ENCODE assay signal across 19 cellular contexts in genomic region chr5:10874561-10874960, GRCh38.
DNase-seq lines count a peak whose midpoint lies in the region; ATAC-seq, FAIRE-seq and TF ChIP-seq lines count a peak whose summit lies in the region.
"Had no signal": no experiment of that assay in that cellular context is flagged by ENCODE, and none has a peak within 500 bp of the region (broad histone marks: within the 10 kb centered on the region; RNA-seq: fewer than 3 reads in every experiment).

No MANE protein-coding gene starts in this region.

- H2BK120ac ChIP-seq in H1 (replicated peaks; ENCODE audit: low read depth, low read length) = no peak overlapping the region

- FAIRE-seq in H1 (lab: Jason Lieb, UNC) = no peak
- FAIRE-seq: A549, GM12878, HepG2 had no signal

- no peak overlapping the region for H3K4me3 Mint-ChIP-seq in GM23338
- H3K4me3 Mint-ChIP-seq: CD4-positive, alpha-beta memory T cell; H9 had no signal

- POLR2A ChIA-PET in H1 (lab: Charles Lee; ENCODE audit: partially characterized antibody) = no interaction called here

- H3K36me3 ChIP-seq in GM23338 (ENCODE audit: insufficient read depth) = no peaks in the 10 kb centered on the region
- no peaks in the 10 kb centered on the region for H3K36me3 ChIP-seq in H1 (ENCODE audit: control insufficient read depth in 2 of 4, insufficient read depth in 4 of 4, low read length in 3 of 4)
- no peaks in the 10 kb centered on the region for H3K36me3 ChIP-seq in effector memory CD4-positive, alpha-beta T cell (ENCODE audit: control insufficient read depth, insufficient read depth, low read length)

- CTCF ChIA-PET in H1 (lab: Charles Lee; ENCODE audit: partially characterized antibody) = interaction anchor here (0.8 to 1.7 kb wide), 5 partner anchors 10 to 241 kb away, joined by 3 to 5 read pairs (median 5); no protein-coding TSS in a partner anchor

- no peaks in the 10 kb centered on the region for H3K36me3 Mint-ChIP-seq in GM23338 (ENCODE audit: low read depth)
- H3K36me3 Mint-ChIP-seq: CD4-positive, alpha-beta memory T cell had no signal

- H2AK5ac ChIP-seq in H1 (ENCODE audit: low read depth, low read length) = no peak overlapping the region

- H3K9me3 ChIP-seq in H1 (ENCODE audit: insufficient read depth in 2 of 2, low read depth in 1 of 2, low read length in 1 of 2) = no peaks in the 10 kb centered on the region
- no peaks in the 10 kb centered on the region for H3K9me3 ChIP-seq in effector memory CD4-positive, alpha-beta T cell (ENCODE audit: control insufficient read depth, low read length)
- H3K9me3 ChIP-seq: A549 had no signal

- TF ChIP-seq POLR2A in H1 (IDR thresholded peaks at IDR 0.05; ENCODE audit: control extremely low read depth in 1 of 2, low read depth in 2 of 2, low read length in 2 of 2) = no peak

- H4K8ac ChIP-seq in H1 (ENCODE audit: extremely low read depth, insufficient read depth, low read length) = no peak overlapping the region

- no peak overlapping the region; the same call in 1 of the 2 replicates for H2BK5ac ChIP-seq in H1 (ENCODE audit: low read depth, low read length)

- H2BK12ac ChIP-seq in H1 (ENCODE audit: low read depth, low read length) = no peak overlapping the region; the same call in 1 of the 2 replicates

- H3K14ac ChIP-seq in H1 (ENCODE audit: insufficient read length) = no peak overlapping the region

- in situ Hi-C loops in GM13977 (cut with MboI; ENCODE audit: low pct_unique_long_range_greater_than_20kb, low sequenced_read_pairs, unreplicated experiment) = no loop called here

- H3K27ac Mint-ChIP-seq in GM23338 = 0 out of 2 replicates have a peak overlapping the region, but pooled peaks have one; percentile 62
- H3K27ac Mint-ChIP-seq: CD4-positive, alpha-beta memory T cell had no signal

- no peak overlapping the region for H3K4me3 ChIP-seq in GM23338
- no peak overlapping the region for H3K4me3 ChIP-seq in H1 (ENCODE audit: extremely low read depth in 1 of 4, insufficient read depth in 2 of 4, low read depth in 3 of 4, low read length in 4 of 4)
- no peak overlapping the region for H3K4me3 ChIP-seq in effector memory CD4-positive, alpha-beta T cell (ENCODE audit: insufficient read depth, low read depth, low read length, poor library complexity, severe bottlenecking)
- H3K4me3 ChIP-seq: A549, GM12878 had no signal

- no peaks in the 10 kb centered on the region for H3K27me3 ChIP-seq in GM23338 (ENCODE audit: insufficient read depth)
- H3K27me3 ChIP-seq in H1 (replicated peaks in 1 of 4; ENCODE audit: control insufficient read depth in 3 of 4, extremely low read depth in 1 of 4, insufficient read depth in 3 of 4, low read length in 3 of 4) = no peaks in the 10 kb centered on the region
- H3K27me3 ChIP-seq in effector memory CD4-positive, alpha-beta T cell (replicated peaks; ENCODE audit: control insufficient read depth, insufficient read depth, low read length, poor library complexity, severe bottlenecking) = no peaks in the 10 kb centered on the region

- no peaks in the 10 kb centered on the region; the same call in none of the 2 replicates for H3K23me2 ChIP-seq in H1 (ENCODE audit: low read depth, low read length)

- no peak for ATAC-seq in GM23338
- ATAC-seq: GM12878, HepG2 had no signal

- H3F3A ChIP-seq in GM23338 (replicated peaks; ENCODE audit: low read depth) = no peaks in the 10 kb centered on the region

- H3K9ac ChIP-seq in H1 (replicated peaks in 1 of 4; ENCODE audit: extremely low read depth in 1 of 4, low read depth in 3 of 4, low read length in 3 of 4) = no peak overlapping the region

- no peaks in the 10 kb centered on the region for H3K9me3 Mint-ChIP-seq in GM23338
- H3K9me3 Mint-ChIP-seq: CD4-positive, alpha-beta memory T cell; H9 had no signal

- no peak overlapping the region for H2BK15ac ChIP-seq in H1 (ENCODE audit: low read length)

- peak overlapping the region; percentile 80 for H2AFZ ChIP-seq in GM23338
- peak overlapping the region; percentile 76; the same call in 1 of the 2 replicates for H2AFZ ChIP-seq in H1 (ENCODE audit: low read length)

- TF ChIP-seq RAD21 in H1 (IDR thresholded peaks at IDR 0.05 in 1 of 2, conservative IDR thresholded peaks at IDR 0.05 in 1 of 2; ENCODE audit: low read depth in 2 of 2, low read length in 2 of 2) = no peak

- H3K23ac ChIP-seq in H1 (ENCODE audit: insufficient read length) = no peak overlapping the region

- H3K4me1 Mint-ChIP-seq in GM23338 = peaks cover 5% of the 10 kb centered on the region
- H3K4me1 Mint-ChIP-seq: CD4-positive, alpha-beta memory T cell had no signal

- DNase-seq in GM23338 (ENCODE audit: low spot score) = no peak
- DNase-seq in NCI-H524 treated with DMSO at 0.1 percent for 48 hours (lab: John Stamatoyannopoulos, UW) = peak; percentile 30
- DNase-seq in SK-N-DZ (ENCODE audit: low spot score) = peak; percentile 92
- no peak for DNase-seq in H1 (ENCODE audit: low read depth in 1 of 2, low spot score in 2 of 2)
- no peak for DNase-seq in NCI-H2227 treated with DMSO at 0.1 percent for 48 hours (lab: John Stamatoyannopoulos, UW)
- no peak for DNase-seq in GM13977 (ENCODE audit: low spot score)
- DNase-seq in activated effector memory CD4-positive, alpha-beta T cell treated with Interleukin-2 at 50 U/mL for 16 hours = no peak
- DNase-seq in effector memory CD4-positive, alpha-beta T cell = no peak
- DNase-seq: AML-193; CD4-positive, alpha-beta memory T cell; DMS153; DMS79; GOT3; H9 had no signal

- TF ChIP-seq CTCF in GM23338 (conservative IDR thresholded peaks at IDR 0.05; ENCODE audit: low read depth in 2 of 2) (no peak), H1 (IDR thresholded peaks at IDR 0.05; ENCODE audit: control extremely low read depth in 1 of 3, insufficient read depth in 1 of 3, low read depth in 1 of 3, low read length in 3 of 3) (no peak), GM13977 (IDR thresholded peaks at IDR 0.05; ENCODE audit: extremely low read depth, insufficient read depth, missing control alignments) (no peak)

- no peak for TF ChIP-seq EP300 in H1 (IDR thresholded peaks at IDR 0.05; ENCODE audit: borderline replicate concordance in 1 of 2, low read depth in 2 of 2, low read length in 2 of 2)

- H2BK20ac ChIP-seq in H1 (ENCODE audit: low read length) = no peak overlapping the region

- no peak overlapping the region for H4K91ac ChIP-seq in H1 (replicated peaks; ENCODE audit: insufficient read length, low read length)

- H4K20me1 ChIP-seq in GM23338 (replicated peaks; ENCODE audit: insufficient read depth) (no peaks in the 10 kb centered on the region), H1 (replicated peaks in 1 of 2; ENCODE audit: control insufficient read depth in 1 of 2, insufficient read depth in 2 of 2, low read length in 2 of 2) (no peaks in the 10 kb centered on the region)

- H3K4me1 ChIP-seq in GM23338 (ENCODE audit: insufficient read depth) (peaks cover 5% of the 10 kb centered on the region), H1 (replicated peaks in 1 of 4; ENCODE audit: control insufficient read depth in 3 of 4, insufficient read depth in 4 of 4, low read length in 3 of 4) (no peaks in the 10 kb centered on the region)
- H3K4me1 ChIP-seq in effector memory CD4-positive, alpha-beta T cell (ENCODE audit: control insufficient read depth, insufficient read depth, low read length, poor library complexity, severe bottlenecking) = no peaks in the 10 kb centered on the region
- H3K4me1 ChIP-seq: A549 had no signal

- no peak overlapping the region for H3K4me2 ChIP-seq in GM23338
- H3K4me2 ChIP-seq in H1 (ENCODE audit: insufficient read depth in 1 of 2, low read depth in 2 of 2, low read length in 2 of 2) = no peak overlapping the region
- H3K4me2 ChIP-seq: A549 had no signal

- no peak overlapping the region for H3K4ac ChIP-seq in H1 (replicated peaks; ENCODE audit: insufficient read length, low read depth, low read length)

- H3K56ac ChIP-seq in H1 (replicated peaks; ENCODE audit: insufficient read length, low read depth, low read length) = no peak overlapping the region

- H3K9me2 ChIP-seq in GM23338 (ENCODE audit: insufficient read depth) = peaks cover 7% of the 10 kb centered on the region

- no peaks in the 10 kb centered on the region for H3K79me1 ChIP-seq in H1 (ENCODE audit: low read depth, low read length)

- no peak overlapping the region for H4K5ac ChIP-seq in H1 (ENCODE audit: insufficient read length, low read depth, low read length)

- no peaks in the 10 kb centered on the region for H3K79me2 ChIP-seq in GM23338 (replicated peaks; ENCODE audit: insufficient read depth)
- no peaks in the 10 kb centered on the region for H3K79me2 ChIP-seq in H1 (ENCODE audit: control insufficient read depth in 1 of 2, insufficient read depth in 2 of 2, low read length in 2 of 2)

- H3K18ac ChIP-seq in H1 (ENCODE audit: extremely low read depth, low read length) = no peak overlapping the region

- 80% methylated on average over 6 of the region's 6 CpGs; no CpG with 5 or more reads in 1 of the 2 experiments for WGBS in H1 (ENCODE audit: extremely low coverage in 1 of 2, insufficient coverage in 1 of 2, insufficient read length in 1 of 2, insufficient replicate concordance in 2 of 2, low coverage in 1 of 2, low lambda C conversion rate in 2 of 2, missing lambda C conversion rate in 1 of 2), 2 experiments

- peaks cover 5% of the 10 kb centered on the region for H3K27me3 Mint-ChIP-seq in GM23338 (ENCODE audit: insufficient read depth, low read depth, poor library complexity)

- no peak overlapping the region for H3K27ac ChIP-seq in GM23338 (ENCODE audit: low read depth)
- no peak overlapping the region for H3K27ac ChIP-seq in H1 (ENCODE audit: low read depth, low read length)
- H3K27ac ChIP-seq in effector memory CD4-positive, alpha-beta T cell (ENCODE audit: insufficient read depth, low read length, poor library complexity, severe bottlenecking) = no peak overlapping the region
- H3K27ac ChIP-seq: 22Rv1, A549, C4-2B had no signal

TF ChIP-seq in H1, 55 proteins besides CTCF, POLR2A, EP300 and RAD21:
- TF ChIP-seq FOSL1 (IDR thresholded peaks at IDR 0.05; ENCODE audit: insufficient read depth, low read depth, low read length) (no peak), NANOG (IDR thresholded peaks at IDR 0.05; ENCODE audit: insufficient read depth, low read depth, low read length, poor library complexity, severe bottlenecking) (no peak), CREB1 (IDR thresholded peaks at IDR 0.05) (no peak)

Comparison
In these comparisons a context has a peak if more than half of its experiments do, and no peak if none do; other contexts are left out.
1. DNase-seq: peak in NCI-H524 treated with DMSO at 0.1 percent for 48 hours (single experiment) and SK-N-DZ (single experiment); none in GM23338 (single experiment), H1 (0 of 2), NCI-H2227 treated with DMSO at 0.1 percent for 48 hours (single experiment), GM13977 (single experiment), activated effector memory CD4-positive, alpha-beta T cell treated with Interleukin-2 at 50 U/mL for 16 hours (single experiment) and effector memory CD4-positive, alpha-beta T cell (0 of 3).